ENCODE assay signal across 21 cellular contexts in genomic region chr6:53929340-53930120, GRCh38.
DNase-seq lines count a peak whose midpoint lies in the region; ATAC-seq, FAIRE-seq and TF ChIP-seq lines count a peak whose summit lies in the region.
"Had no signal": no experiment of that assay in that cellular context is flagged by ENCODE, and none has a peak within 500 bp of the region (broad histone marks: within the 10 kb centered on the region; RNA-seq: fewer than 3 reads in every experiment).

No MANE protein-coding gene starts in this region.

- peak overlapping the region; percentile 14 for H2BK5ac ChIP-seq in trophoblast cell (ENCODE audit: low read depth, low read length, poor library complexity)

- H3K4me3 ChIP-seq in endothelial cell of umbilical vein (replicated peaks in 1 of 3; ENCODE audit: insufficient read depth in 1 of 3, low read depth in 1 of 3, low read length in 3 of 3) (no peak overlapping the region), trophoblast cell (ENCODE audit: low read depth, low read length) (no peak overlapping the region)
- H3K4me3 ChIP-seq: esophagus muscularis mucosa, lung, sigmoid colon, transverse colon had no signal

- TF ChIP-seq CTCF in endothelial cell of umbilical vein (IDR thresholded peaks at IDR 0.05; ENCODE audit: extremely low read depth in 1 of 2, insufficient read depth in 1 of 2, low read depth in 1 of 2, low read length in 2 of 2): no peak

- POLR2A ChIA-PET in endothelial cell of umbilical vein (lab: Charles Lee): no interaction called here

- no peak overlapping the region for H3K14ac ChIP-seq in trophoblast cell (ENCODE audit: low read length)

- peaks cover 16% of the 10 kb centered on the region for H3K79me1 ChIP-seq in trophoblast cell (ENCODE audit: low read length)

- no peaks in the 10 kb centered on the region for H3K79me2 ChIP-seq in endothelial cell of umbilical vein (ENCODE audit: control insufficient read depth, insufficient read depth, low read length)
- no peaks in the 10 kb centered on the region for H3K79me2 ChIP-seq in trophoblast cell (ENCODE audit: control insufficient read depth, insufficient read depth, low read length, poor library complexity)

- peak overlapping the region; percentile 71 for H3K27ac ChIP-seq in endothelial cell of umbilical vein (ENCODE audit: insufficient read depth, low read depth, low read length)
- no peak overlapping the region for H3K27ac ChIP-seq in trophoblast cell (ENCODE audit: low read depth, low read length)
- H3K27ac ChIP-seq: esophagus muscularis mucosa, sigmoid colon, transverse colon had no signal

- H3K4me2 ChIP-seq in endothelial cell of umbilical vein (ENCODE audit: insufficient read depth, low read length) (peak overlapping the region; percentile 43), trophoblast cell (ENCODE audit: low read length) (no peak overlapping the region)

- peak overlapping the region; percentile 51 for H2BK12ac ChIP-seq in trophoblast cell (ENCODE audit: low read length)

- peak overlapping the region; percentile 9 for H3K4ac ChIP-seq in trophoblast cell (ENCODE audit: low read depth, low read length)

- H3K27me3 ChIP-seq in endothelial cell of umbilical vein (ENCODE audit: control insufficient read depth in 2 of 2, insufficient read depth in 2 of 2, low read length in 2 of 2): no peaks in the 10 kb centered on the region
- no peaks in the 10 kb centered on the region for H3K27me3 ChIP-seq in trophoblast cell (ENCODE audit: insufficient read depth, low read length)
- H3K27me3 ChIP-seq: esophagus muscularis mucosa, sigmoid colon, transverse colon had no signal

- CTCF ChIA-PET in endothelial cell of umbilical vein (lab: Charles Lee): interaction anchor here (0.7 to 3.6 kb wide), 8 partner anchors 13 to 211 kb away, joined by 3 to 23 read pairs (median 4); partner anchors contain the start of gene LRRC1

- WGBS in trophoblast cell (ENCODE audit: extremely low coverage, insufficient coverage, insufficient read length): no CpG with 5 or more reads among the region's 10 CpGs

- H3K36me3 ChIP-seq in endothelial cell of umbilical vein (ENCODE audit: control insufficient read depth in 2 of 2, extremely low read depth in 1 of 2, insufficient read depth in 2 of 2, low read length in 2 of 2): no peaks in the 10 kb centered on the region
- H3K36me3 ChIP-seq in trophoblast cell (ENCODE audit: control insufficient read depth in 1 of 2, insufficient read depth in 2 of 2, low read length in 2 of 2): peaks cover 8 to 10% of the 10 kb centered on the region in 2 experiments
- H3K36me3 ChIP-seq: esophagus muscularis mucosa, sigmoid colon, transverse colon had no signal

- dilution Hi-C loops in endothelial cell of umbilical vein (cut with MboI; ENCODE audit: extremely low pct_ligation_motif_present, low sequenced_read_pairs): no loop called here

- H3K23ac ChIP-seq in trophoblast cell (ENCODE audit: low read length): no peak overlapping the region

- TF ChIP-seq POLR2A in endothelial cell of umbilical vein (IDR thresholded peaks at IDR 0.05; ENCODE audit: low read depth, low read length): no peak

- H2AK5ac ChIP-seq in trophoblast cell (ENCODE audit: low read length): no peak overlapping the region

- H2BK120ac ChIP-seq in trophoblast cell (ENCODE audit: insufficient read depth, low read length, poor library complexity): peak overlapping the region; percentile 44

- H3K9ac ChIP-seq in endothelial cell of umbilical vein (replicated peaks; ENCODE audit: extremely low read depth, insufficient read depth, low read length) (peak overlapping the region; percentile 5), trophoblast cell (ENCODE audit: low read length) (no peak overlapping the region)

- H4K12ac ChIP-seq in trophoblast cell (ENCODE audit: low read depth, low read length): no peak overlapping the region

- H3K4me1 ChIP-seq in endothelial cell of umbilical vein (ENCODE audit: control insufficient read depth, extremely low read depth, insufficient read depth, low read length) (peaks cover 42% of the 10 kb centered on the region), trophoblast cell (ENCODE audit: control insufficient read depth in 1 of 2, insufficient read depth in 2 of 2, low read length in 2 of 2) (peaks cover 8 to 29% of the 10 kb centered on the region in 2 experiments)

- no peaks in the 10 kb centered on the region for H4K20me1 ChIP-seq in endothelial cell of umbilical vein (replicated peaks; ENCODE audit: control insufficient read depth, extremely low read depth, insufficient read depth, low read length)

- H4K91ac ChIP-seq in trophoblast cell (ENCODE audit: low read depth, low read length): peak overlapping the region; percentile 28

- FAIRE-seq in endothelial cell of umbilical vein (lab: Jason Lieb, UNC): no peak
- FAIRE-seq: D721Med, H1 had no signal

- TSS peak; percentile 37 for BruUV-seq in endothelial cell of umbilical vein (replicated peaks; lab: Mats Ljungman, UMichigan)

- H3K9me3 ChIP-seq in endothelial cell of umbilical vein (replicated peaks; ENCODE audit: control insufficient read depth, insufficient read depth, low read length): no peaks in the 10 kb centered on the region
- no peaks in the 10 kb centered on the region for H3K9me3 ChIP-seq in trophoblast cell (ENCODE audit: insufficient read depth, low read depth, low read length)
- H3K9me3 ChIP-seq: esophagus muscularis mucosa, sigmoid colon, transverse colon had no signal

- DNase-seq in DMS79 (lab: John Stamatoyannopoulos, UW) (peak; percentile 83), NCI-H1105 (lab: John Stamatoyannopoulos, UW) (peak; percentile 16), endothelial cell of umbilical vein (ENCODE audit: low read depth, low spot score) (no peak), trophoblast cell (no peak), SW480 (ENCODE audit: low spot score) (no peak), left lobe of liver (ENCODE audit: low spot score) (no peak), NCI-H1694 (lab: John Stamatoyannopoulos, UW) (no peak)
- DNase-seq: activated CD4-positive, alpha-beta T cell treated with anti-CD3 and anti-CD28 coated beads, Interleukin-2, amount 10 ng/mL, durations not matched to agents 7 days and 5 days; amniotic stem cell; central memory CD4-positive, alpha-beta T cell; NCI-H1436; NCI-H345; sigmoid colon; stimulated activated CD4-positive, alpha-beta T cell treated with anti-CD3 and anti-CD28 coated beads, Interleukin-1b, Interleukin-23, amount 100 ng/mL, for 48 hours; stimulated activated naive CD4-positive, alpha-beta T cell; SW 1271; transverse colon had no signal

- no peak for ATAC-seq in left lobe of liver

- H4K8ac ChIP-seq in trophoblast cell (ENCODE audit: low read depth, low read length): no peak overlapping the region

- intact Hi-C loops in endothelial cell of umbilical vein (cut with micrococcal nuclease): loop anchor here (1.0 to 2.0 kb wide), 4 partner anchors 18 to 135 kb away; no protein-coding TSS in a partner anchor

- no peak overlapping the region for H2AFZ ChIP-seq in endothelial cell of umbilical vein (ENCODE audit: low read depth, low read length)
- H2AFZ ChIP-seq in trophoblast cell (ENCODE audit: insufficient read depth, low read length, poor library complexity): no peak overlapping the region

- H3K9me1 ChIP-seq in endothelial cell of umbilical vein (replicated peaks; ENCODE audit: control insufficient read depth, extremely low read depth, insufficient read depth, low read length): no peaks in the 10 kb centered on the region

- H3K18ac ChIP-seq in trophoblast cell (ENCODE audit: low read length): peak overlapping the region; percentile 11

TF ChIP-seq in endothelial cell of umbilical vein, 7 proteins besides CTCF, POLR2A, EP300 and RAD21:
- TF ChIP-seq GATA2 (IDR thresholded peaks at IDR 0.05; ENCODE audit: insufficient read depth, insufficient read length, low read depth, low read length) (no peak), MYC (IDR thresholded peaks at IDR 0.05; ENCODE audit: low read depth, low read length) (no peak), EZH2 (IDR thresholded peaks at IDR 0.05; ENCODE audit: borderline replicate concordance, low read depth, low read length, severe bottlenecking) (no peak)
- TF ChIP-seq, protein P1, sequence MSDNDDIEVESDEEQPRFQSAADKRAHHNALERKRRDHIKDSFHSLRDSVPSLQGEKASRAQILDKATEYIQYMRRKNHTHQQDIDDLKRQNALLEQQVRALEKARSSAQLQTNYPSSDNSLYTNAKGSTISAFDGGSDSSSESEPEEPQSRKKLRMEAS (IDR thresholded peaks at IDR 0.05; ENCODE audit: insufficient read depth, insufficient read length): no peak

Comparison
In these comparisons a context has a peak if more than half of its experiments do, and no peak if none do; other contexts are left out.
1. DNase-seq: peak in DMS79 (single experiment) and NCI-H1105 (single experiment); none in endothelial cell of umbilical vein (single experiment), trophoblast cell (0 of 2), SW480 (single experiment), left lobe of liver (single experiment) and NCI-H1694 (single experiment).